ENCODE assay signal across 10 cellular contexts in genomic region chr6:124964084-124964763, GRCh38. TPM values are rescaled to one million over a fixed set of nuclear protein-coding genes. Genes with fewer than 3 reads are reported as not detected.
A peak's percentile ranks its signal among the peaks of the same experiment; 100 is the strongest.
DNase-seq lines count a peak whose midpoint lies in the region; ATAC-seq and TF ChIP-seq lines count a peak whose summit lies in the region.
"Had no signal": no experiment of that assay in that cellular context is flagged by ENCODE, and none has a peak within 500 bp of the region (broad histone marks: within the 10 kb centered on the region; RNA-seq: fewer than 3 reads in every experiment).

No MANE protein-coding gene starts in this region.

- no peaks in the 10 kb centered on the region for H3K36me3 ChIP-seq in CD4-positive, alpha-beta memory T cell (ENCODE audit: insufficient read depth, low read length)
- H3K36me3 ChIP-seq in SJSA1 (peaks cover 39% of the 10 kb centered on the region), osteoblast (ENCODE audit: insufficient read depth, low read length) (peaks cover 4% of the 10 kb centered on the region)

- CTCF ChIA-PET in CD4-positive, alpha-beta memory T cell (lab: Charles Lee; ENCODE audit: partially characterized antibody) = interaction anchor here (1.0 kb wide), 1 partner anchor 150 kb away, joined by 3 read pairs; no protein-coding TSS in a partner anchor

- H3K4me2 ChIP-seq in osteoblast (ENCODE audit: insufficient read depth, low read length) = peak overlapping the region; percentile 94

- no peaks in the 10 kb centered on the region for H3K9me3 ChIP-seq in CD4-positive, alpha-beta memory T cell (ENCODE audit: control insufficient read depth in 1 of 2, low read length in 2 of 2)
- H3K9me3 ChIP-seq in SJSA1 (replicated peaks) (no peaks in the 10 kb centered on the region), osteoblast (ENCODE audit: low read depth, low read length) (no peaks in the 10 kb centered on the region)

- TF ChIP-seq CTCF in fibroblast of villous mesenchyme (IDR thresholded peaks at IDR 0.05; ENCODE audit: insufficient read depth, low read depth, low read length) = no peak
- TF ChIP-seq CTCF in osteoblast (IDR thresholded peaks at IDR 0.05; ENCODE audit: extremely low read depth, low read depth, low read length) = no peak

- H2AFZ ChIP-seq in osteoblast (ENCODE audit: low read length) = peak overlapping the region; percentile 23

- H3K4me3 Mint-ChIP-seq in CD4-positive, alpha-beta memory T cell = peak overlapping the region in 6 of 8 donors; percentile 1 to 57 (median 40)
- peak overlapping the region in 1 of 2 donors; percentile 3 for H3K4me3 Mint-ChIP-seq in activated T-cell treated with anti-CD3 and anti-CD28 coated beads, Interleukin-2, amount 50 U/mL, for 72 hours

- peaks cover 26 to 34% of the 10 kb centered on the region in 2 donors for H3K27me3 Mint-ChIP-seq in CD4-positive, alpha-beta memory T cell
- H3K27me3 Mint-ChIP-seq in activated T-cell treated with anti-CD3 and anti-CD28 coated beads, Interleukin-2, amount 50 U/mL, for 72 hours (ENCODE audit: low read depth) = peaks cover 58% of the 10 kb centered on the region

- no peak for DNase-seq in CD4-positive, alpha-beta memory T cell
- DNase-seq in SJSA1 (ENCODE audit: low read depth in 1 of 2, low spot score in 2 of 2) = no peak
- DNase-seq in fibroblast of villous mesenchyme (ENCODE audit: low read depth) = peak; percentile 75
- DNase-seq in osteoblast (ENCODE audit: insufficient read length, low spot score, missing footprints) = peak; percentile 82
- DNase-seq in RPMI8226 = no peak
- no peak for DNase-seq in activated T-cell treated with anti-CD3 and anti-CD28 coated beads, Interleukin-2, amount 50 U/mL, for 72 hours
- DNase-seq: central memory CD4-positive, alpha-beta T cell had no signal

- H3K4me3 ChIP-seq in CD4-positive, alpha-beta memory T cell (ENCODE audit: low read length in 2 of 2) = no peak overlapping the region
- H3K4me3 ChIP-seq in SJSA1 (peak overlapping the region; percentile 90), fibroblast of villous mesenchyme (ENCODE audit: low read depth, low read length) (peak overlapping the region; percentile 82), osteoblast (ENCODE audit: insufficient read depth, low read length) (peak overlapping the region; percentile 90)

- no peak for ATAC-seq in GM18873 (IDR thresholded peaks at IDR 0.05; ENCODE audit: low FRiP score, unreplicated experiment)
- ATAC-seq in activated T-cell treated with anti-CD3 and anti-CD28 coated beads, Interleukin-2, amount 50 U/mL, for 72 hours (replicated peaks in 1 of 2) = no peak
- ATAC-seq in GM19397 (IDR thresholded peaks at IDR 0.05; ENCODE audit: unreplicated experiment) = no peak

- peaks cover 8 to 23% (median 14%) of the 10 kb centered on the region in 4 donors for H3K4me1 Mint-ChIP-seq in CD4-positive, alpha-beta memory T cell
- H3K4me1 Mint-ChIP-seq in activated T-cell treated with anti-CD3 and anti-CD28 coated beads, Interleukin-2, amount 50 U/mL, for 72 hours (ENCODE audit: low read depth) = peaks cover 25% of the 10 kb centered on the region

- H3K27me3 ChIP-seq in CD4-positive, alpha-beta memory T cell (ENCODE audit: insufficient read depth, low read length) = no peaks in the 10 kb centered on the region
- no peaks in the 10 kb centered on the region for H3K27me3 ChIP-seq in SJSA1 (replicated peaks)
- no peaks in the 10 kb centered on the region for H3K27me3 ChIP-seq in osteoblast (ENCODE audit: insufficient read depth, low read length)

- H3K9me3 Mint-ChIP-seq in CD4-positive, alpha-beta memory T cell = peaks cover 0 to 3% (median 0%) of the 10 kb centered on the region in 8 donors
- no peaks in the 10 kb centered on the region for H3K9me3 Mint-ChIP-seq in activated T-cell treated with anti-CD3 and anti-CD28 coated beads, Interleukin-2, amount 50 U/mL, for 72 hours
- H3K9me3 Mint-ChIP-seq: stimulated activated naive CD8-positive, alpha-beta T cell treated with anti-CD3 and anti-CD28 coated beads, Interleukin-15, Interleukin-2, amounts not matched to agents 100 ng/mL and 50 ng/mL, for 24 hours had no signal

- H3K27ac Mint-ChIP-seq in CD4-positive, alpha-beta memory T cell = peak overlapping the region in 1 of 7 donors; percentile 50
- H3K27ac Mint-ChIP-seq in activated T-cell treated with anti-CD3 and anti-CD28 coated beads, Interleukin-2, amount 50 U/mL, for 72 hours = no peak overlapping the region
- H3K27ac Mint-ChIP-seq: stimulated activated naive CD8-positive, alpha-beta T cell treated with anti-CD3 and anti-CD28 coated beads, Interleukin-15, Interleukin-2, amounts not matched to agents 100 ng/mL and 50 ng/mL, for 24 hours had no signal

- intact Hi-C loops in CD4-positive, alpha-beta memory T cell (cut with micrococcal nuclease) = no loop called here

- H3K79me2 ChIP-seq in osteoblast (ENCODE audit: insufficient read depth, low read length) = peaks cover 73% of the 10 kb centered on the region

- peaks cover 13% of the 10 kb centered on the region for H4K20me1 ChIP-seq in osteoblast (ENCODE audit: insufficient read depth, low read length)

- no peak overlapping the region for H3K27ac ChIP-seq in CD4-positive, alpha-beta memory T cell (ENCODE audit: low read depth, low read length)
- H3K27ac ChIP-seq in SJSA1 = peak overlapping the region; percentile 78
- H3K27ac ChIP-seq in osteoblast (ENCODE audit: low read depth, low read length) = peak overlapping the region; percentile 89

- H3K4me1 ChIP-seq in CD4-positive, alpha-beta memory T cell (ENCODE audit: insufficient read depth, low read length) = no peaks in the 10 kb centered on the region
- H3K4me1 ChIP-seq in SJSA1 (replicated peaks) = peaks cover 37% of the 10 kb centered on the region
- H3K4me1 ChIP-seq in osteoblast (ENCODE audit: insufficient read depth, low read length) = peaks cover 34% of the 10 kb centered on the region

- no peaks in the 10 kb centered on the region for H3K36me3 Mint-ChIP-seq in CD4-positive, alpha-beta memory T cell
- H3K36me3 Mint-ChIP-seq in activated T-cell treated with anti-CD3 and anti-CD28 coated beads, Interleukin-2, amount 50 U/mL, for 72 hours (ENCODE audit: insufficient read depth in 2 of 2) = peaks cover 3 to 4% of the 10 kb centered on the region in 2 donors

- POLR2A ChIA-PET in CD4-positive, alpha-beta memory T cell (lab: Charles Lee; ENCODE audit: partially characterized antibody) = no interaction called here

RNA-seq across cellular contexts. Expression of gene RNF217, which starts 2.0 kb away (rescaled TPM):
- total RNA-seq in CD4-positive, alpha-beta memory T cell = under 1 TPM; 0.17 to 0.86 TPM
- under 1 TPM; 0.03 to 0.06 TPM for polyA plus RNA-seq in CD4-positive, alpha-beta memory T cell
- total RNA-seq in SJSA1 (2014; rRNA removed; shearing (Covaris generic)) = 14.8 and 16.8 TPM in 2 replicates
- 24.5 and 25.5 TPM in 2 replicates for total RNA-seq in fibroblast of villous mesenchyme
- total RNA-seq in osteoblast = 22.8 and 24.8 TPM in 2 replicates
- total RNA-seq in activated T-cell treated with anti-CD3 and anti-CD28 coated beads, Interleukin-2, amount 50 U/mL, for 72 hours = 1 to 10 TPM; 1.2 to 1.9 TPM

Comparison
In these comparisons a context has a peak if more than half of its experiments do, and no peak if none do; other contexts are left out.
1. DNase-seq: peak in fibroblast of villous mesenchyme (single experiment) and osteoblast (single experiment); none in CD4-positive, alpha-beta memory T cell (0 of 5), SJSA1 (0 of 2), RPMI8226 (single experiment) and activated T-cell treated with anti-CD3 and anti-CD28 coated beads, Interleukin-2, amount 50 U/mL, for 72 hours (0 of 2).
2. H3K4me3 ChIP-seq: peak in SJSA1 (single experiment), fibroblast of villous mesenchyme (single experiment) and osteoblast (single experiment); none in CD4-positive, alpha-beta memory T cell (0 of 2).